8 cellular contexts compared by ENCODE assay signal in the genomic region with DNA sequence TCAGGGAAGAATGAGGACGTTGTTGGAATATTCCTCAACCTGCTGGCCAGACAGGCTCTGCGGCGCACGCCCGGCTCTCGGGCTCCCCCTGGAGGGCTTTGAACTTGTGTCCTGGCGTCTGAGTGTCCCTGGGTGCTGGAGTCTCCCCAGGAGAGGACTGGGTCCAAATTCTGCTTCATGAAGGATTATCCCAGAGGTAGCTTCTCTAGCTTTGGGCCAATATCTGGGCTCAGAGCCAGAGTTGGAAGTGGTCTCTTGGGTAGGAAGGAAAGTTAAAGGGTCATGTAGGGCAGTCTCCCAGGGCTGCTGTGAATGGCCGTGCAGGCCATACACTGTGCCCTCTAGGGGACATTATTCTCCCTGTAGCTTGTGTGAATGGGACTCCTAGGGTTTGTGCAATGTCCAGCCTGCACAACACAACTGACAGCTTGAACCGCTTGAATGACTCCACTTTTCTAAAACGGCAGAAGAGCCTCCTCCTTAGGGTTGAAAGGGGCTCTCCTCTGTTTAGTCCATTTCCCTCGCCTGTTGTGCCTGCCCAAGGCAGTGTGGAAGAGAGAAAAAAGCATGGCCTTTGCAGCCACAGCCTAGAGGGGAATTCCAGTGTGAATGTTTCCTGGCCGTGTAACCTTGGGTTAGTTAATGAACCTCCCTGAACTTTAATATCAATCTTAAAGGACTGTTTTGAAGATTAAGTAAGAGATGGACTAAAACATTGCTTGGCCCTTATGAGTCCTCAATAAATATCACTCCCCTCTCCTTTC.
DNase-seq lines count a peak whose midpoint lies in the region; ATAC-seq, FAIRE-seq and TF ChIP-seq lines count a peak whose summit lies in the region.

No MANE protein-coding gene starts in this region.

- 1% methylated on average over 12 of the region's 12 CpGs for WGBS in GM12878 (ENCODE audit: insufficient coverage, insufficient replicate concordance, low lambda C conversion rate, missing lambda C conversion rate)

- peaks cover 3% of the 10 kb centered on the region for H3K4me1 ChIP-seq in GM12878 (ENCODE audit: control insufficient read depth, insufficient read depth, low read length)
- no peaks in the 10 kb centered on the region for H3K4me1 ChIP-seq in gastrocnemius medialis

- POLR2A ChIA-PET in GM12878 (lab: Charles Lee) = interaction anchor here (0.6 kb wide), 1 partner anchor 59 kb away, joined by 5 read pairs; no protein-coding TSS in a partner anchor

- H3K27me3 ChIP-seq in GM12878 (replicated peaks in 1 of 2; ENCODE audit: control insufficient read depth in 2 of 2, insufficient read depth in 2 of 2, low read length in 1 of 2) (no peaks in the 10 kb centered on the region), gastrocnemius medialis (no peaks in the 10 kb centered on the region)

- H3K9me3 ChIP-seq in GM12878 (replicated peaks; ENCODE audit: control insufficient read depth, insufficient read depth, low read length) (no peaks in the 10 kb centered on the region), gastrocnemius medialis (no peaks in the 10 kb centered on the region)

- peak; percentile 71 for TF ChIP-seq RAD21 in GM12878 (IDR thresholded peaks at IDR 0.05; ENCODE audit: insufficient read depth, low read depth, low read length)

- no peak for TF ChIP-seq EP300 in GM12878 (IDR thresholded peaks at IDR 0.05; ENCODE audit: borderline replicate concordance in 1 of 2, control insufficient read depth in 1 of 2, low read depth in 2 of 2, low read length in 2 of 2)

- SMC1A ChIA-PET in GM12878 (lab: Charles Lee; ENCODE audit: uncharacterized antibody, unreplicated experiment) = interaction anchor here (0.6 to 3.3 kb wide), 10 partner anchors 9 to 150 kb away, joined by 3 to 12 read pairs (median 3); no protein-coding TSS in a partner anchor

- CTCF ChIA-PET in GM12878 (lab: Yijun Ruan, JAX) = interaction anchor here (0.5 to 3.7 kb wide), 22 partner anchors 7 to 178 kb away, joined by 3 to 41 read pairs (median 6); no protein-coding TSS in a partner anchor

- no peak overlapping the region for H3K9ac ChIP-seq in GM12878 (ENCODE audit: control insufficient read depth, insufficient read depth, low read length)

- in situ Hi-C loops in GM12878 (cut with MboI) = no loop called here
- in situ Hi-C loops in gastrocnemius medialis (cut with MboI; ENCODE audit: low sequenced_read_pairs in 4 of 4) = loop anchor here in 2 of 4 donors (5.0 to 10.0 kb wide), 2 partner anchors 49 to 52 kb away; no protein-coding TSS in a partner anchor

- no peak overlapping the region for H3K4me3 ChIP-seq in GM12878
- H3K4me3 ChIP-seq in gastrocnemius medialis = no peak overlapping the region

- H3K27ac ChIP-seq in GM12878 (ENCODE audit: control insufficient read depth, insufficient read depth) (no peak overlapping the region), gastrocnemius medialis (no peak overlapping the region)

- intact Hi-C loops in GM12878 (cut with micrococcal nuclease; ENCODE audit: unreplicated experiment) = loop anchor here (1.0 kb wide), 1 partner anchor 53 kb away; no protein-coding TSS in a partner anchor
- intact Hi-C loops in gastrocnemius medialis (cut with DNase I; ENCODE audit: low total_unique reads) = loop anchor here (2.0 kb wide), 1 partner anchor 53 kb away; no protein-coding TSS in a partner anchor

- no peaks in the 10 kb centered on the region for H3K79me2 ChIP-seq in GM12878 (ENCODE audit: control insufficient read depth, insufficient read depth, low read length)

- H2AFZ ChIP-seq in GM12878 (ENCODE audit: control insufficient read depth, low read depth, low read length) = peak overlapping the region; percentile 44

- peak; percentile 69 for ATAC-seq in GM19395 (IDR thresholded peaks at IDR 0.05; ENCODE audit: unreplicated experiment)
- peak; percentile 97 for ATAC-seq in GM12878
- peak; percentile 63 to 81 for ATAC-seq in gastrocnemius medialis
- no peak for ATAC-seq in HG03457 (IDR thresholded peaks at IDR 0.05; ENCODE audit: unreplicated experiment)

- TF ChIP-seq CTCF in GM12878 (IDR thresholded peaks at IDR 0.05 in 2 of 3, conservative IDR thresholded peaks at IDR 0.05 in 1 of 3; ENCODE audit: control insufficient read depth in 2 of 3, extremely low read depth in 1 of 3, insufficient read depth in 1 of 3, low read depth in 3 of 3, low read length in 3 of 3) (peak; percentile 67 to 87 (median 84)), gastrocnemius medialis (IDR thresholded peaks at IDR 0.05 in 4 of 5, conservative IDR thresholded peaks at IDR 0.05 in 1 of 5) (peak; percentile 15 to 83 (median 69))

- no peaks in the 10 kb centered on the region; the same call in 1 of the 2 replicates for H4K20me1 ChIP-seq in GM12878 (ENCODE audit: control insufficient read depth, insufficient read depth)

- H3K36me3 ChIP-seq in GM12878 (ENCODE audit: control insufficient read depth in 2 of 2, insufficient read depth in 2 of 2, low read length in 1 of 2) (no peaks in the 10 kb centered on the region), gastrocnemius medialis (no peaks in the 10 kb centered on the region)

- TF ChIP-seq POLR2A in GM12878 (IDR thresholded peaks at IDR 0.05; ENCODE audit: low read depth, low read length) (no peak), gastrocnemius medialis (IDR thresholded peaks at IDR 0.05) (no peak)

- no peak overlapping the region for H3K4me2 ChIP-seq in GM12878 (ENCODE audit: control insufficient read depth, insufficient read depth)

- DNase-seq in AML-193 (lab: John Stamatoyannopoulos, UW) (peak; percentile 71 to 74), NCI-H1436 (lab: John Stamatoyannopoulos, UW) (peak; percentile 76), T-helper 2 cell (peak in 3 of 5 experiments; percentile 12 to 22 (median 18)), GM12878 (ENCODE audit: low read depth, low spot score) (peak; percentile 13), hypothalamus (lab: John Stamatoyannopoulos, UW) (peak; percentile 15 to 88 (median 62)), gastrocnemius medialis (peak in 1 of 2 donors; percentile 29)

- RAD21 ChIA-PET in GM12878 (lab: Charles Lee; ENCODE audit: unreplicated experiment) = interaction anchor here (0.5 to 3.2 kb wide), 11 partner anchors 15 to 177 kb away, joined by 3 to 13 read pairs (median 6); no protein-coding TSS in a partner anchor

- FAIRE-seq in GM12878 (lab: Jason Lieb, UNC) = peak; percentile 75

- BruUV-seq in GM12878 (replicated peaks; lab: Mats Ljungman, UMichigan) = no TSS peak

TF ChIP-seq in GM12878, 131 proteins besides CTCF, POLR2A, EP300 and RAD21:
- TF ChIP-seq SMC3 (IDR thresholded peaks at IDR 0.05; ENCODE audit: borderline replicate concordance, low read length) (peak; percentile 81), YY1 (IDR thresholded peaks at IDR 0.05; ENCODE audit: low read depth, low read length) (peak; percentile 62; the same call in 1 of the 2 replicates), RB1 (IDR thresholded peaks at IDR 0.05; ENCODE audit: borderline replicate concordance) (no peak)
TF ChIP-seq in GM12878: peak in this region for 2.
